In genomic region chr12:9646794-9647622, GRCh38 we compare ENCODE assay signal across 8 cellular contexts.
DNase-seq lines count a peak whose midpoint lies in the region; ATAC-seq lines count a peak whose summit lies in the region.

No MANE protein-coding gene starts in this region.

- H3K4me1 ChIP-seq in neuron (ENCODE audit: insufficient read depth, low read length): peaks cover 21% of the 10 kb centered on the region

- DNase-seq in ELR (ENCODE audit: low read depth): peak; percentile 71
- peak; percentile 20 for DNase-seq in OCI-M2 (lab: John Stamatoyannopoulos, UW; ENCODE audit: unreplicated experiment)
- DNase-seq in effector memory CD8-positive, alpha-beta T cell: no peak
- DNase-seq in stimulated activated CD4-positive, alpha-beta T cell treated with anti-CD3 and anti-CD28 coated beads, Interleukin-1b, Interleukin-23, amount 100 ng/mL, for 48 hours: no peak
- DNase-seq in D341Med (ENCODE audit: low spot score): no peak
- no peak for DNase-seq in hypothalamus (lab: John Stamatoyannopoulos, UW)

- H3K4me1 Mint-ChIP-seq in effector memory CD8-positive, alpha-beta T cell (ENCODE audit: low read depth in 2 of 2): peaks cover 41 to 42% of the 10 kb centered on the region in 2 donors

- peaks cover 51% of the 10 kb centered on the region for H3K36me3 Mint-ChIP-seq in effector memory CD8-positive, alpha-beta T cell (ENCODE audit: insufficient read depth)

- H3K9me3 Mint-ChIP-seq in effector memory CD8-positive, alpha-beta T cell: peaks cover 0 to 7% of the 10 kb centered on the region in 2 donors

- peak overlapping the region; percentile 95 to 96 for H3K27ac Mint-ChIP-seq in effector memory CD8-positive, alpha-beta T cell

- no peaks in the 10 kb centered on the region for H3K36me3 ChIP-seq in neuron (ENCODE audit: insufficient read depth, low read length)

- peak overlapping the region; percentile 92 to 98 for H3K4me3 Mint-ChIP-seq in effector memory CD8-positive, alpha-beta T cell

- ATAC-seq in effector memory CD8-positive, alpha-beta T cell (replicated peaks): no peak
- ATAC-seq in GM21515 (IDR thresholded peaks at IDR 0.05; ENCODE audit: unreplicated experiment): no peak

- H3K27me3 ChIP-seq in neuron (ENCODE audit: insufficient read depth, low read length): no peaks in the 10 kb centered on the region

- H3K9me3 ChIP-seq in neuron (ENCODE audit: low read length): no peaks in the 10 kb centered on the region

- H2AFZ ChIP-seq in neuron (ENCODE audit: low read depth, low read length): peak overlapping the region; percentile 91

- H3K4me3 ChIP-seq in neuron (ENCODE audit: low read length): peak overlapping the region; percentile 83

- no peaks in the 10 kb centered on the region for H3K27me3 Mint-ChIP-seq in effector memory CD8-positive, alpha-beta T cell

Comparison
In these comparisons a context has a peak if more than half of its experiments do, and no peak if none do; other contexts are left out.
1. DNase-seq: peak in ELR (single experiment) and OCI-M2 (single experiment); none in effector memory CD8-positive, alpha-beta T cell (0 of 3), stimulated activated CD4-positive, alpha-beta T cell treated with anti-CD3 and anti-CD28 coated beads, Interleukin-1b, Interleukin-23, amount 100 ng/mL, for 48 hours (single experiment), D341Med (single experiment) and hypothalamus (0 of 51).